In the genomic region with DNA sequence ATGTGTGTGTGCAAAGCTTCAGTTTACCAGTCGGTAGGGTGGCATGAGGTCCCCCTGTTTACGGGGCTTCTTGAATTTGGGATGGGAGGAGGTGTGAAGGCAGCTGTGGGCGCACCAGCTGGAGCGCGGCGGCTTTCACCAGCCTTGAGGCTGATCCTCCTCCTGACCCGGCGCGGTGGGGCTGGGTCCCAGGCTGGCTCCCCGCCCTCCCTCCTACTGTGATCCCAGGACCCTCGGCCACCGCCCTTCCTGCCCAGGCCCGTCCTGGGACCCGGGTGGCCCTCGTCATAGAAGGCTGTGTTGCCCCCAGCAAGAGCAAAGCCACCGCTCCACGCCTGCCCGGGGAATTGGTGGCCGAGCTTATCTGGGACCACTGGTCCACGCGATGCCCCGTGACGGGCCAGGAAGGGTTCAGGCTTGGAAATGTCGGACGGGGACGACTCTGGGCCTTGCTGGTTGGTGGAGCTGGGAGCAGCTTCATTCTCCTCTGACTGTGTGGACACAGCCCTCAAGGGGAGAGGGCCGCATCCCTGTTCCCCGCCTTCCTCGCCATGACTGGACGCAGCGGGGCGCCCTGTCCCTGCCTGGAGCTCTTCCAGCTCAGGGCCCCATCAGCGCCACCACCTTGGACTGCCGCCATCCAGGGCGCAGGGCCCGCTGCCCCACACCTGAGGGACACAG, we compare ENCODE assay signal across 13 cellular contexts.
DNase-seq lines count a peak whose midpoint lies in the region; ATAC-seq and TF ChIP-seq lines count a peak whose summit lies in the region.
"Had no signal": no experiment of that assay in that cellular context is flagged by ENCODE, and none has a peak within 500 bp of the region (broad histone marks: within the 10 kb centered on the region; RNA-seq: fewer than 3 reads in every experiment).

No MANE protein-coding gene starts in this region.

- CTCF ChIA-PET in HEK293T (lab: Yijun Ruan, JAX) = no interaction called here

- no peak overlapping the region for H3K9ac ChIP-seq in endodermal cell (ENCODE audit: extremely low read depth, low read length, poor library complexity, severe bottlenecking)

- H3K27me3 Mint-ChIP-seq in GM23338 (ENCODE audit: insufficient read depth, low read depth, poor library complexity) (no peaks in the 10 kb centered on the region), endodermal cell (ENCODE audit: insufficient read depth) (peaks cover 6% of the 10 kb centered on the region)
- H3K27me3 Mint-ChIP-seq: B cell had no signal

- H3K27me3 ChIP-seq in GM23338 (ENCODE audit: insufficient read depth) (no peaks in the 10 kb centered on the region), MG63 (no peaks in the 10 kb centered on the region), endodermal cell (ENCODE audit: control insufficient read depth, insufficient read depth, low read length, poor library complexity, severe bottlenecking) (no peaks in the 10 kb centered on the region), sigmoid colon (no peaks in the 10 kb centered on the region)
- H3K27me3 ChIP-seq: esophagus squamous epithelium had no signal

- H3K4me2 ChIP-seq in GM23338 = no peak overlapping the region

- H3K27ac Mint-ChIP-seq in GM23338 = no peak overlapping the region
- H3K27ac Mint-ChIP-seq in endodermal cell = no peak overlapping the region
- H3K27ac Mint-ChIP-seq: B cell had no signal

- no peaks in the 10 kb centered on the region for H3K36me3 Mint-ChIP-seq in GM23338 (ENCODE audit: low read depth)
- H3K36me3 Mint-ChIP-seq in endodermal cell (ENCODE audit: low read depth) = no peaks in the 10 kb centered on the region

- H3K4me3 ChIP-seq in GM23338 (no peak overlapping the region), MG63 (no peak overlapping the region), endodermal cell (ENCODE audit: low read length) (no peak overlapping the region), sigmoid colon (no peak overlapping the region)
- H3K4me3 ChIP-seq: esophagus squamous epithelium had no signal

- no peaks in the 10 kb centered on the region for H3K9me3 Mint-ChIP-seq in GM23338
- peaks cover 3% of the 10 kb centered on the region for H3K9me3 Mint-ChIP-seq in endodermal cell

- H3K36me3 ChIP-seq in GM23338 (ENCODE audit: insufficient read depth) (no peaks in the 10 kb centered on the region), MG63 (no peaks in the 10 kb centered on the region), endodermal cell (ENCODE audit: control insufficient read depth, insufficient read depth, low read length) (no peaks in the 10 kb centered on the region), sigmoid colon (no peaks in the 10 kb centered on the region)
- H3K36me3 ChIP-seq: esophagus squamous epithelium had no signal

- H3K27ac ChIP-seq in GM23338 (ENCODE audit: low read depth) (no peak overlapping the region), endodermal cell (ENCODE audit: low read depth, low read length) (peak overlapping the region; percentile 40), sigmoid colon (no peak overlapping the region)
- H3K27ac ChIP-seq: esophagus squamous epithelium had no signal

- H3K79me2 ChIP-seq in GM23338 (replicated peaks; ENCODE audit: insufficient read depth) = no peaks in the 10 kb centered on the region

- TF ChIP-seq CTCF in GM23338 (conservative IDR thresholded peaks at IDR 0.05; ENCODE audit: low read depth in 2 of 2) = no peak; a peak in 1 of 4 replicates
- TF ChIP-seq CTCF in endodermal cell (conservative IDR thresholded peaks at IDR 0.05) = no peak
- TF ChIP-seq CTCF in sigmoid colon (IDR thresholded peaks at IDR 0.05) = no peak

- no peaks in the 10 kb centered on the region for H3K9me3 ChIP-seq in MG63
- peaks cover 3% of the 10 kb centered on the region for H3K9me3 ChIP-seq in endodermal cell (ENCODE audit: control insufficient read depth, low read length)
- H3K9me3 ChIP-seq in sigmoid colon = peaks cover 0 to 3% (median 0%) of the 10 kb centered on the region in 4 donors
- H3K9me3 ChIP-seq: esophagus squamous epithelium had no signal

- DNase-seq in GM23338 (ENCODE audit: low spot score) (peak; percentile 30), MG63 (peak; percentile 27), endodermal cell (peak; percentile 66), sigmoid colon (peak; percentile 48), HEK293T (ENCODE audit: extremely low spot score) (no peak), NCI-H510A (lab: John Stamatoyannopoulos, UW) (no peak), NCI-H2227 (lab: John Stamatoyannopoulos, UW; ENCODE audit: unreplicated experiment) (no peak)
- DNase-seq: activated gamma-delta T cell; esophagus squamous epithelium; midbrain; stimulated activated CD4-positive, alpha-beta T cell treated with anti-CD3 and anti-CD28 coated beads, Interleukin-2, amount 100 ng/mL, for 48 hours had no signal

- H3K9me2 ChIP-seq in GM23338 (ENCODE audit: insufficient read depth) = no peaks in the 10 kb centered on the region; the same call in 1 of the 2 replicates

- no peak overlapping the region for H2AFZ ChIP-seq in GM23338

- no peak for TF ChIP-seq POLR2A in sigmoid colon (IDR thresholded peaks at IDR 0.05)

- H3F3A ChIP-seq in GM23338 (replicated peaks; ENCODE audit: low read depth) = peaks cover 11% of the 10 kb centered on the region

- peaks cover 7% of the 10 kb centered on the region; the same call in 1 of the 2 replicates for H3K4me1 ChIP-seq in GM23338 (ENCODE audit: insufficient read depth)
- H3K4me1 ChIP-seq in endodermal cell (ENCODE audit: control insufficient read depth, insufficient read depth, low read length) = no peaks in the 10 kb centered on the region
- no peaks in the 10 kb centered on the region for H3K4me1 ChIP-seq in sigmoid colon

- POLR2A ChIA-PET in HEK293T (lab: Yijun Ruan, JAX) = no interaction called here

- ATAC-seq in GM23338 = peak; percentile 64
- ATAC-seq: Panc1 had no signal

- no peaks in the 10 kb centered on the region for H4K20me1 ChIP-seq in GM23338 (replicated peaks; ENCODE audit: insufficient read depth)

- WGBS in endodermal cell (ENCODE audit: insufficient coverage in 1 of 2, insufficient read length in 1 of 2), 2 experiments = 92 to 95% methylated on average over 6 to 36 of the region's 36 CpGs
- 92 to 93% methylated on average over 36 of the region's 36 CpGs for WGBS in sigmoid colon, 2 donors

- intact Hi-C loops in sigmoid colon (cut with DNase I) = no loop called here

- TF ChIP-seq EP300 in sigmoid colon (IDR thresholded peaks at IDR 0.05) = no peak

- H3K4me1 Mint-ChIP-seq in GM23338 (peaks cover 5% of the 10 kb centered on the region; the same call in 2 of the 3 replicates), endodermal cell (peaks cover 8% of the 10 kb centered on the region)
- H3K4me1 Mint-ChIP-seq: B cell had no signal

- no peak overlapping the region for H3K4me3 Mint-ChIP-seq in GM23338
- H3K4me3 Mint-ChIP-seq in endodermal cell = no peak overlapping the region
- H3K4me3 Mint-ChIP-seq: B cell had no signal

TF ChIP-seq in GM23338, 12 proteins besides CTCF, POLR2A, EP300 and RAD21 (continues in another document):
- TF ChIP-seq JUNB (IDR thresholded peaks at IDR 0.05; ENCODE audit: unreplicated experiment) (no peak), EZH2phosphoT487 (IDR thresholded peaks at IDR 0.05; ENCODE audit: unreplicated experiment) (no peak)

TF ChIP-seq in HEK293T, 16 proteins besides CTCF, POLR2A, EP300 and RAD21:
- TF ChIP-seq CTBP1 (IDR thresholded peaks at IDR 0.05; ENCODE audit: borderline replicate concordance) = no peak
- no peak for TF ChIP-seq SUZ12 (IDR thresholded peaks at IDR 0.05)
- TF ChIP-seq TARDBP (IDR thresholded peaks at IDR 0.05) = no peak
- no peak for TF ChIP-seq HDGF (IDR thresholded peaks at IDR 0.05; ENCODE audit: borderline replicate concordance)
- TF ChIP-seq BHLHE40 (IDR thresholded peaks at IDR 0.05; ENCODE audit: borderline replicate concordance) = no peak
- TF ChIP-seq, protein P1, sequence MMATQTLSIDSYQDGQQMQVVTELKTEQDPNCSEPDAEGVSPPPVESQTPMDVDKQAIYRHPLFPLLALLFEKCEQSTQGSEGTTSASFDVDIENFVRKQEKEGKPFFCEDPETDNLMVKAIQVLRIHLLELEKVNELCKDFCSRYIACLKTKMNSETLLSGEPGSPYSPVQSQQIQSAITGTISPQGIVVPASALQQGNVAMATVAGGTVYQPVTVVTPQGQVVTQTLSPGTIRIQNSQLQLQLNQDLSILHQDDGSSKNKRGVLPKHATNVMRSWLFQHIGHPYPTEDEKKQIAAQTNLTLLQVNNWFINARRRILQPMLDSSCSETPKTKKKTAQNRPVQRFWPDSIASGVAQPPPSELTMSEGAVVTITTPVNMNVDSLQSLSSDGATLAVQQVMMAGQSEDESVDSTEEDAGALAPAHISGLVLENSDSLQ (IDR thresholded peaks at IDR 0.05) = no peak
- TF ChIP-seq ZNF384 (IDR thresholded peaks at IDR 0.05) = no peak
- TF ChIP-seq FOXM1 (IDR thresholded peaks at IDR 0.05; ENCODE audit: borderline replicate concordance) = no peak
- no peak for TF ChIP-seq FOXK2 (IDR thresholded peaks at IDR 0.05)
- TF ChIP-seq ELF4 (IDR thresholded peaks at IDR 0.05) = no peak
- TF ChIP-seq L3MBTL2 (conservative IDR thresholded peaks at IDR 0.05) = no peak
- TF ChIP-seq FOXA1 (IDR thresholded peaks at IDR 0.05) = no peak
- TF ChIP-seq ARNT (IDR thresholded peaks at IDR 0.05) = no peak
- no peak for TF ChIP-seq NFRKB (IDR thresholded peaks at IDR 0.05)

Comparison
In these comparisons a context has a peak if more than half of its experiments do, and no peak if none do; other contexts are left out.
1. DNase-seq: peak in GM23338 (single experiment), MG63 (single experiment), endodermal cell (single experiment) and sigmoid colon (single experiment); none in HEK293T (single experiment), NCI-H510A (single experiment) and NCI-H2227 (single experiment).